8 cellular contexts compared by ENCODE assay signal in genomic region chr9:112393146-112393545, GRCh38. TPM values are rescaled to one million over a fixed set of nuclear protein-coding genes. Genes with fewer than 3 reads are reported as not detected.
DNase-seq lines count a peak whose midpoint lies in the region; ATAC-seq, FAIRE-seq and TF ChIP-seq lines count a peak whose summit lies in the region.
"Not testable (repeated sequence)": the region's sequence is repeated elsewhere in the genome, so short reads cannot be mapped to it uniquely, and the experiment has no call there.

No MANE protein-coding gene starts in this region.

- not testable (repeated sequence) for H3K4me3 ChIP-seq in A673 (ENCODE audit: low read depth, low read length, poor library complexity, severe bottlenecking); astrocyte of the cerebellum (ENCODE audit: low read depth, low read length); choroid plexus epithelial cell (ENCODE audit: low read depth, low read length); psoas muscle; small intestine (ENCODE audit: low read depth in 1 of 2, low read length in 2 of 2)

- H3K36me3 ChIP-seq in A673 (ENCODE audit: insufficient read depth, low read length, poor library complexity, severe bottlenecking); psoas muscle (ENCODE audit: insufficient read depth in 1 of 2, low read depth in 1 of 2); small intestine (ENCODE audit: control insufficient read depth in 2 of 2, insufficient read depth in 2 of 2, low read length in 2 of 2): not testable (repeated sequence)

- in situ Hi-C loops in astrocyte of the cerebellum (cut with HindIII; ENCODE audit: low sequenced_read_pairs), result not testable (repeated sequence)

- H3K27ac ChIP-seq in A673 (ENCODE audit: low read depth, low read length, poor library complexity, severe bottlenecking); small intestine (ENCODE audit: low read depth in 1 of 2, low read length in 1 of 2): not testable (repeated sequence)
- peak overlapping the region; percentile 62 for H3K27ac ChIP-seq in psoas muscle

- not testable (repeated sequence) for TF ChIP-seq CTCF in A673 (conservative IDR thresholded peaks at IDR 0.05; ENCODE audit: low read depth, low read length); astrocyte of the cerebellum (IDR thresholded peaks at IDR 0.05; ENCODE audit: low read depth, low read length, missing control alignments); choroid plexus epithelial cell (conservative IDR thresholded peaks at IDR 0.05; ENCODE audit: low read depth, low read length); psoas muscle (IDR thresholded peaks at IDR 0.05)

- H3K4me1 ChIP-seq in A673 (ENCODE audit: insufficient read depth, low read length, poor library complexity, severe bottlenecking); small intestine (ENCODE audit: control insufficient read depth in 2 of 2, insufficient read depth in 1 of 2, low read depth in 1 of 2, low read length in 1 of 2): not testable (repeated sequence)
- peaks cover 17% of the 10 kb centered on the region for H3K4me1 ChIP-seq in psoas muscle

- WGBS in psoas muscle, 3 donors, result 68 to 79% (median 72%) methylated on average over 5 of the region's 5 CpGs
- 58 to 84% (median 71%) methylated on average over 5 of the region's 5 CpGs for WGBS in small intestine, 3 donors

- DNase-seq in A673 (ENCODE audit: low spot score) (peak; percentile 59), DMS53 (lab: John Stamatoyannopoulos, UW) (peak; percentile 51), HT1080 (ENCODE audit: low read depth) (peak; percentile 52), astrocyte of the cerebellum (ENCODE audit: low read depth) (peak; percentile 16), choroid plexus epithelial cell (ENCODE audit: low read depth) (peak; percentile 47), kidney tubule cell (ENCODE audit: low spot score) (peak; percentile 36), small intestine (peak; percentile 82)
- DNase-seq in psoas muscle, result not testable (repeated sequence)

- not testable (repeated sequence) for ATAC-seq in psoas muscle

- not testable (repeated sequence) for FAIRE-seq in small intestine (lab: Jason Lieb, UNC)

- intact Hi-C loops in A673 (cut with micrococcal nuclease; ENCODE audit: unreplicated experiment); psoas muscle (cut with DNase I): not testable (repeated sequence)

- not testable (repeated sequence) for H3K27me3 ChIP-seq in A673 (replicated peaks; ENCODE audit: insufficient read depth, low read depth, low read length, poor library complexity); psoas muscle (ENCODE audit: insufficient read depth in 3 of 3, low read length in 2 of 3); small intestine (ENCODE audit: control insufficient read depth in 2 of 2, insufficient read depth in 2 of 2, low read length in 2 of 2)

- CTCF ChIA-PET in A673 (lab: Charles Lee), result not testable (repeated sequence)

- not testable (repeated sequence) for BruUV-seq in A673 (replicated peaks; lab: Mats Ljungman, UMichigan)

- not testable (repeated sequence) for H3K9me3 ChIP-seq in A673 (ENCODE audit: low read depth, low read length, poor library complexity, severe bottlenecking); psoas muscle; small intestine (ENCODE audit: control insufficient read depth, low read depth)

- POLR2A ChIA-PET in A673 (lab: Charles Lee; ENCODE audit: low non-redundant PET), result not testable (repeated sequence)

RNA-seq across cellular contexts. Expression of gene HSDL2, which starts 13.2 kb away (rescaled TPM):
- total RNA-seq in A673 (2021) (28.2 and 31.2 TPM in 2 replicates), psoas muscle (100 to 1,000 TPM in 1 of 4 donors, 10 to 100 TPM in 3; 86.8 to 119 (median 95.3) TPM)
- 14.4 and 21.6 TPM in 2 replicates for total RNA-seq in HT1080 (2014; rRNA removed; shearing (Covaris generic))
- 22.8 and 26.2 TPM in 2 replicates for polyA plus RNA-seq in HT1080 (2015; cell fraction: cytosol; rRNA removed)
- polyA plus RNA-seq in HT1080 (2015; cell fraction: nucleus; rRNA removed), result 23.4 and 29.2 TPM in 2 replicates
- polyA plus RNA-seq in psoas muscle (10 to 100 TPM; 62.1 to 66.2 (median 64.9) TPM), small intestine (10 to 100 TPM; 30.8 to 48.1 (median 32.2) TPM)

RNA-seq across cellular contexts. Expression of gene PTBP3, which starts 59.7 kb away (rescaled TPM):
- total RNA-seq in A673 (2021) (53.1 and 57.1 TPM in 2 replicates), psoas muscle (10 to 100 TPM in 2 of 4 donors, 1 to 10 TPM in 2; 8.9 to 26.9 (median 11.7) TPM)
- total RNA-seq in HT1080 (2014; rRNA removed; shearing (Covaris generic)), result 19.4 and 49.5 TPM in 2 replicates
- polyA plus RNA-seq in HT1080 (2015; cell fraction: cytosol; rRNA removed), result 37.0 and 50.2 TPM in 2 replicates
- 40.3 and 50.0 TPM in 2 replicates for polyA plus RNA-seq in HT1080 (2015; cell fraction: nucleus; rRNA removed)
- polyA plus RNA-seq in psoas muscle (1 to 10 TPM; 2.8 to 9.1 (median 3.9) TPM), small intestine (10 to 100 TPM; 19.7 to 28.9 (median 22.4) TPM)
